26 cellular contexts compared by ENCODE assay signal in genomic region chr6:68901044-68901443, GRCh38.
"Had no signal": no experiment of that assay in that cellular context is flagged by ENCODE, and none has a peak within 500 bp of the region (broad histone marks: within the 10 kb centered on the region; RNA-seq: fewer than 3 reads in every experiment).

No MANE protein-coding gene starts in this region.

- H2AFZ ChIP-seq: neural progenitor cell, parathyroid adenoma had no signal

- H3K4me2 ChIP-seq: neural progenitor cell had no signal

- H3K27me3 ChIP-seq: neural progenitor cell, ovary, right lobe of liver, sigmoid colon, thyroid gland, tibial nerve, upper lobe of left lung, uterus had no signal

- DNase-seq: naive thymus-derived CD4-positive, alpha-beta T cell; natural killer cell; occipital lobe; ovary; posterior cingulate gyrus; psoas muscle; right cardiac atrium; right lobe of liver; sigmoid colon; small intestine; stimulated activated CD4-positive, alpha-beta T cell treated with anti-CD3 and anti-CD28 coated beads, Interleukin-15, amount 100 ng/mL, for 24 hours; stimulated activated CD4-positive, alpha-beta T cell treated with anti-CD3 and anti-CD28 coated beads, Interleukin-2, amount 100 ng/mL, for 24 hours; stimulated activated CD4-positive, alpha-beta T cell treated with anti-CD3 and anti-CD28 coated beads, Interleukin-2, amount 100 ng/mL, for 48 hours; stimulated activated CD4-positive, alpha-beta T cell treated with anti-CD3 and anti-CD28 coated beads, Interleukin-4, amount 100 ng/mL, for 24 hours; stimulated activated naive CD4-positive, alpha-beta T cell; stimulated activated naive CD8-positive, alpha-beta T cell treated with anti-CD3 and anti-CD28 coated beads, Interleukin-15, amount 100 ng/mL, for 72 hours; stimulated activated naive CD8-positive, alpha-beta T cell treated with anti-CD3 and anti-CD28 coated beads, Interleukin-15, Interleukin-2, amounts not matched to agents 100 U/mL and 50 U/mL, for 24 hours; thyroid gland; trophoblast cell; uterus had no signal

- H3K9ac ChIP-seq: neural progenitor cell, parathyroid adenoma had no signal

- H3K79me2 ChIP-seq: parathyroid adenoma had no signal

- H3K4me3 ChIP-seq: neural progenitor cell, ovary, psoas muscle, right lobe of liver, sigmoid colon, thoracic aorta, thyroid gland, tibial nerve, upper lobe of left lung, uterus had no signal

- H3K27ac ChIP-seq: neural progenitor cell, ovary, parathyroid adenoma, psoas muscle, right lobe of liver, sigmoid colon, thoracic aorta, thyroid gland, tibial nerve, upper lobe of left lung, uterus had no signal

- H3K9me3 ChIP-seq: ovary, psoas muscle, right lobe of liver, sigmoid colon, thoracic aorta, thyroid gland, upper lobe of left lung, uterus had no signal

- H3K4me1 ChIP-seq: parathyroid adenoma, psoas muscle, right lobe of liver, sigmoid colon, thyroid gland, tibial nerve, upper lobe of left lung, uterus had no signal

- H3K36me3 ChIP-seq: neural progenitor cell, ovary, right lobe of liver, sigmoid colon, thoracic aorta, thyroid gland, tibial nerve, upper lobe of left lung, uterus had no signal

- FAIRE-seq: small intestine had no signal

- ATAC-seq: naive thymus-derived CD4-positive, alpha-beta T cell; natural killer cell; psoas muscle; right cardiac atrium; right lobe of liver; stimulated activated memory B cell treated with anti-CD40 and anti-IgM and Interleukin-4, amounts not matched to agents 10 μg/mL and 1 μg/mL and 100 μg/mL, for 72 hours; stimulated activated naive CD8-positive, alpha-beta T cell treated with anti-CD3 and anti-CD28 coated beads, Interleukin-15, amount 100 ng/mL, for 72 hours; stimulated activated naive CD8-positive, alpha-beta T cell treated with anti-CD3 and anti-CD28 coated beads, Interleukin-15, Interleukin-2, amounts not matched to agents 100 U/mL and 50 U/mL, for 24 hours had no signal
